Comparison of ENCODE assay signal across 5 cellular contexts in genomic region chr17:16856846-16857245, GRCh38.
DNase-seq lines count a peak whose midpoint lies in the region; TF ChIP-seq lines count a peak whose summit lies in the region.
"Not testable (repeated sequence)": the region's sequence is repeated elsewhere in the genome, so short reads cannot be mapped to it uniquely, and the experiment has no call there.

No MANE protein-coding gene starts in this region.

- H2BK15ac ChIP-seq in neuronal stem cell (ENCODE audit: low read length): not testable (repeated sequence)

- not testable (repeated sequence) for H3K9ac ChIP-seq in BLaER1; neuronal stem cell (ENCODE audit: low read depth, low read length, poor library complexity); trophoblast cell (ENCODE audit: low read length)

- H4K91ac ChIP-seq in neuronal stem cell (ENCODE audit: low read depth, low read length, poor library complexity); trophoblast cell (ENCODE audit: low read depth, low read length): not testable (repeated sequence)

- H2AFZ ChIP-seq in neuronal stem cell (ENCODE audit: low read length); trophoblast cell (ENCODE audit: insufficient read depth, low read length, poor library complexity): not testable (repeated sequence)

- peak; percentile 65 for DNase-seq in islet precursor cell
- not testable (repeated sequence) for DNase-seq in neuronal stem cell (ENCODE audit: low spot score)
- peak; percentile 73 to 76 for DNase-seq in trophoblast cell

- WGBS in neuronal stem cell (ENCODE audit: extremely low coverage in 2 of 2, insufficient read length in 2 of 2, insufficient replicate concordance in 1 of 2), 2 donors: no CpG with 5 or more reads among the region's 3 CpGs
- no CpG with 5 or more reads among the region's 3 CpGs for WGBS in trophoblast cell (ENCODE audit: extremely low coverage, insufficient coverage, insufficient read length)

- H3K79me2 ChIP-seq in trophoblast cell (ENCODE audit: control insufficient read depth, insufficient read depth, low read length, poor library complexity): not testable (repeated sequence)

- not testable (repeated sequence) for H2BK120ac ChIP-seq in neuronal stem cell (ENCODE audit: low read depth, low read length); trophoblast cell (ENCODE audit: insufficient read depth, low read length, poor library complexity)

- TF ChIP-seq CTCF in HEK293 (tag by site-specific recombination; IDR thresholded peaks at IDR 0.05): not testable (repeated sequence)

- not testable (repeated sequence) for H3K4me3 ChIP-seq in BLaER1; HEK293 (ENCODE audit: low read depth, low read length); neuronal stem cell (ENCODE audit: low read length in 2 of 2); trophoblast cell (ENCODE audit: low read depth, low read length)

- not testable (repeated sequence) for H3K23ac ChIP-seq in neuronal stem cell (ENCODE audit: low read depth, low read length, poor library complexity); trophoblast cell (ENCODE audit: low read length)

- H4K20me1 ChIP-seq in BLaER1: not testable (repeated sequence)

- not testable (repeated sequence) for H3K27me3 ChIP-seq in BLaER1; neuronal stem cell (ENCODE audit: control insufficient read depth in 3 of 3, insufficient read depth in 3 of 3, low read depth in 1 of 3, low read length in 3 of 3); trophoblast cell (ENCODE audit: insufficient read depth, low read length)

- not testable (repeated sequence) for H3K4ac ChIP-seq in neuronal stem cell (ENCODE audit: low read length); trophoblast cell (ENCODE audit: low read depth, low read length)

- H3K79me1 ChIP-seq in neuronal stem cell (ENCODE audit: low read depth, low read length); trophoblast cell (ENCODE audit: low read length): not testable (repeated sequence)

- not testable (repeated sequence) for H2BK12ac ChIP-seq in neuronal stem cell (ENCODE audit: low read length); trophoblast cell (ENCODE audit: low read length)

- POLR2A ChIA-PET in HEK293 (lab: Yijun Ruan, JAX): not testable (repeated sequence)

- not testable (repeated sequence) for H3K9me3 ChIP-seq in BLaER1; HEK293 (ENCODE audit: control insufficient read depth, insufficient read depth, low read depth, low read length); neuronal stem cell (replicated peaks in 1 of 2; ENCODE audit: control insufficient read depth in 2 of 2, insufficient read depth in 1 of 2, low read depth in 1 of 2, low read length in 2 of 2); trophoblast cell (ENCODE audit: insufficient read depth, low read depth, low read length)

- H3K4me2 ChIP-seq in BLaER1: peak overlapping the region; percentile 64
- H3K4me2 ChIP-seq in neuronal stem cell (ENCODE audit: insufficient read depth, low read length, poor library complexity, severe bottlenecking); trophoblast cell (ENCODE audit: low read length): not testable (repeated sequence)

- not testable (repeated sequence) for H3K36me3 ChIP-seq in BLaER1; HEK293 (ENCODE audit: control insufficient read depth in 2 of 2, insufficient read depth in 1 of 2, low read length in 2 of 2); neuronal stem cell (replicated peaks in 1 of 2; ENCODE audit: control insufficient read depth in 2 of 2, insufficient read depth in 2 of 2, low read length in 2 of 2); trophoblast cell (ENCODE audit: control insufficient read depth in 1 of 2, insufficient read depth in 2 of 2, low read length in 2 of 2)

- H3K18ac ChIP-seq in neuronal stem cell (ENCODE audit: low read length); trophoblast cell (ENCODE audit: low read length): not testable (repeated sequence)

- not testable (repeated sequence) for H3K27ac ChIP-seq in BLaER1; HEK293 (ENCODE audit: extremely low read depth, low read depth, low read length); neuronal stem cell (replicated peaks; ENCODE audit: low read length); trophoblast cell (ENCODE audit: low read depth, low read length)

- not testable (repeated sequence) for H3K14ac ChIP-seq in neuronal stem cell (ENCODE audit: low read length); trophoblast cell (ENCODE audit: low read length)

- H2BK5ac ChIP-seq in neuronal stem cell (ENCODE audit: low read length); trophoblast cell (ENCODE audit: low read depth, low read length, poor library complexity): not testable (repeated sequence)

- not testable (repeated sequence) for H2AK5ac ChIP-seq in neuronal stem cell (ENCODE audit: low read depth, low read length); trophoblast cell (ENCODE audit: low read length)

- not testable (repeated sequence) for H4K12ac ChIP-seq in trophoblast cell (ENCODE audit: low read depth, low read length)

- CTCF ChIA-PET in HEK293 (lab: Yijun Ruan, JAX): interaction anchor here (0.6 kb wide), 1 partner anchor 191 kb away, joined by 3 read pairs; no protein-coding TSS in a partner anchor

- peak overlapping the region; percentile 43 for H4K8ac ChIP-seq in neuronal stem cell (ENCODE audit: low read depth, low read length)
- H4K8ac ChIP-seq in trophoblast cell (ENCODE audit: low read depth, low read length): not testable (repeated sequence)

- H3K4me1 ChIP-seq in BLaER1: peaks cover 31% of the 10 kb centered on the region
- H3K4me1 ChIP-seq in HEK293 (ENCODE audit: control insufficient read depth, insufficient read depth, low read length); neuronal stem cell (ENCODE audit: control insufficient read depth in 2 of 2, insufficient read depth in 1 of 2, low read depth in 1 of 2, low read length in 2 of 2); trophoblast cell (ENCODE audit: control insufficient read depth in 1 of 2, insufficient read depth in 2 of 2, low read length in 2 of 2): not testable (repeated sequence)

TF ChIP-seq in HEK293, 187 proteins besides CTCF, POLR2A, EP300 and RAD21:
- peak; percentile 18; the same call in 1 of the 2 replicates for TF ChIP-seq ZIC2 (tag by site-specific recombination; IDR thresholded peaks at IDR 0.05)
